Comparison of ENCODE assay signal across 8 cellular contexts in the genomic region with DNA sequence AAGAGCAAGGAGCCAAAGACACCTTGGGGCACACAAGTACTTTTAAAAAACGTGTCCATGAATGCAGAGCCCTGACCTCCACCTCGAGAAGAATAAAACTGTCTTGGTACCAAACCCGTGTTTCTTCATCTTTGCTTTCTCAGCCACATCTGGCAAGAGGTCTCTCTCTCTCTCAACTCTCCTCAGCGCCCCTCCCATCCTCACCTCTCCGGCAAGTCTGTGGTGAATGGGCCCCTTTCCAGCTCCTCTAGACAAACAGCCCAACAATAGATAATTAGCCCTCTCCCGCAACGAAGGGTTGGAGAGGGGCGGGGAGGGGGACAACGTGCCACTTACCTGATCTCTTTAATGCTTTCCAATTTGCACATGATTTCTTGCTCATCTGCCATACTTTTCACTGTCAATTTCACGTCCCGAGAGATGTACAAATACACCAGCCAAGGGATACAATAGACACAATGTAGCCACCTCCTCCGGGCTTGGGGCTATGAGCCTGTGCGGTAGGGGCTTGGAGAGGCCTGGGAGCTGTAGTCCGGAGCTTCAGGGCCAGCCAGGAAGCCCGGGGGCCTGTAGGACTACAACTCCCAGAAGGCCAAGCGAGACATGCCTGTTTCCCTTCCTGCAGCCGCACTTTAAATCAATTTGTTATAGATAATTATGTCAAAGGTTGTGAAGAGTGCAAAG. TPM values are rescaled to one million over a fixed set of nuclear protein-coding genes. Genes with fewer than 3 reads are reported as not detected.
A peak's percentile ranks its signal among the peaks of the same experiment; 100 is the strongest.
DNase-seq lines count a peak whose midpoint lies in the region; FAIRE-seq and TF ChIP-seq lines count a peak whose summit lies in the region.

A gene with protein sequence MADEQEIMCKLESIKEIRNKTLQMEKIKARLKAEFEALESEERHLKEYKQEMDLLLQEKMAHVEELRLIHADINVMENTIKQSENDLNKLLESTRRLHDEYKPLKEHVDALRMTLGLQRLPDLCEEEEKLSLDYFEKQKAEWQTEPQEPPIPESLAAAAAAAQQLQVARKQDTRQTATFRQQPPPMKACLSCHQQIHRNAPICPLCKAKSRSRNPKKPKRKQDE (minus strand): TSS at position 462 of the 684 bp plus-strand sequence. CDS start 73 bp downstream, at position 389.

- no peaks in the 10 kb centered on the region for H3K9me3 ChIP-seq in kidney (ENCODE audit: control insufficient read depth in 1 of 2, low read length in 2 of 2)

- DNase-seq in GDM1 (lab: John Stamatoyannopoulos, UW) (peak; percentile 56), HEK293T (ENCODE audit: extremely low spot score) (peak; percentile 81), NB4 (ENCODE audit: low read depth) (peak; percentile 4), cerebellar nuclear complex (lab: John Stamatoyannopoulos, UW) (peak; percentile 14 to 42), kidney (peak; percentile 86), NCI-H2171 (lab: John Stamatoyannopoulos, UW) (no peak)
- peak; percentile 57 for DNase-seq in activated CD4-positive, CD25-positive, alpha-beta regulatory T cell treated with anti-CD3 and anti-CD28 coated beads, Interleukin-2, amount 50 U/mL, for 72 hours
- DNase-seq in stimulated activated CD4-positive, alpha-beta T cell treated with anti-CD3 and anti-CD28 coated beads, Interleukin-12 subunit alpha, Interleukin-12 subunit beta, amount 100 ng/mL, for 48 hours (ENCODE audit: low read depth in 2 of 3, low spot score in 1 of 3) = peak; percentile 38 to 49 (median 45)

- intact Hi-C loops in kidney (cut with DNase I) = no loop called here

- H3K4me1 ChIP-seq in kidney (ENCODE audit: control insufficient read depth in 1 of 2, insufficient read depth in 1 of 2, low read depth in 1 of 2, low read length in 2 of 2) = no peaks in the 10 kb centered on the region

- CTCF ChIA-PET in HEK293T (lab: Yijun Ruan, JAX) = no interaction called here

- FAIRE-seq in kidney (lab: Jason Lieb, UNC) = peak; percentile 89

- TF ChIP-seq POLR2A in NB4 (IDR thresholded peaks at IDR 0.05; ENCODE audit: extremely low read depth, insufficient read length) = no peak

- POLR2A ChIA-PET in HEK293T (lab: Yijun Ruan, JAX) = interaction anchor here (2.0 kb wide), 1 partner anchor 58 kb away, joined by 16 read pairs; a partner anchor contains a TSS

- no peak within 1 kb of the TSS for H3K27ac ChIP-seq in kidney (ENCODE audit: low read depth in 2 of 2, low read length in 2 of 2)

- H3K4me3 ChIP-seq in NB4 (ENCODE audit: low read depth, low read length) (no peak within 1 kb of the TSS), kidney (ENCODE audit: low read length in 2 of 2) (peak within 1 kb of the TSS; percentile 81 to 88)

- no peaks in the 10 kb centered on the region for H3K36me3 ChIP-seq in kidney (ENCODE audit: control insufficient read depth in 1 of 2, insufficient read depth in 2 of 2, low read length in 2 of 2)

- H3K9ac ChIP-seq in kidney (ENCODE audit: low read length in 2 of 2) = peak within 1 kb of the TSS in 1 of 2 donors; percentile 41

- TF ChIP-seq CTCF in NB4 (IDR thresholded peaks at IDR 0.05; ENCODE audit: low read depth, low read length) (no peak), kidney (IDR thresholded peaks at IDR 0.05; ENCODE audit: borderline replicate concordance, extremely low read depth, insufficient read depth) (no peak)

TF ChIP-seq in HEK293T, 16 proteins besides CTCF, POLR2A, EP300 and RAD21:
- TF ChIP-seq HDGF (IDR thresholded peaks at IDR 0.05; ENCODE audit: borderline replicate concordance) (no peak), ELF4 (IDR thresholded peaks at IDR 0.05) (no peak), SUZ12 (IDR thresholded peaks at IDR 0.05) (no peak), FOXA1 (IDR thresholded peaks at IDR 0.05) (no peak), NFRKB (IDR thresholded peaks at IDR 0.05) (no peak), BHLHE40 (IDR thresholded peaks at IDR 0.05; ENCODE audit: borderline replicate concordance) (no peak), LEF1 (IDR thresholded peaks at IDR 0.05; ENCODE audit: borderline replicate concordance) (no peak), ARNT (IDR thresholded peaks at IDR 0.05) (no peak), L3MBTL2 (conservative IDR thresholded peaks at IDR 0.05) (no peak), FOXK2 (IDR thresholded peaks at IDR 0.05) (no peak), SP1 (IDR thresholded peaks at IDR 0.05) (no peak), FOXM1 (IDR thresholded peaks at IDR 0.05; ENCODE audit: borderline replicate concordance) (no peak), CTBP1 (IDR thresholded peaks at IDR 0.05; ENCODE audit: borderline replicate concordance) (no peak), ZNF384 (IDR thresholded peaks at IDR 0.05) (no peak), TARDBP (IDR thresholded peaks at IDR 0.05) (no peak)
- TF ChIP-seq, protein P1, sequence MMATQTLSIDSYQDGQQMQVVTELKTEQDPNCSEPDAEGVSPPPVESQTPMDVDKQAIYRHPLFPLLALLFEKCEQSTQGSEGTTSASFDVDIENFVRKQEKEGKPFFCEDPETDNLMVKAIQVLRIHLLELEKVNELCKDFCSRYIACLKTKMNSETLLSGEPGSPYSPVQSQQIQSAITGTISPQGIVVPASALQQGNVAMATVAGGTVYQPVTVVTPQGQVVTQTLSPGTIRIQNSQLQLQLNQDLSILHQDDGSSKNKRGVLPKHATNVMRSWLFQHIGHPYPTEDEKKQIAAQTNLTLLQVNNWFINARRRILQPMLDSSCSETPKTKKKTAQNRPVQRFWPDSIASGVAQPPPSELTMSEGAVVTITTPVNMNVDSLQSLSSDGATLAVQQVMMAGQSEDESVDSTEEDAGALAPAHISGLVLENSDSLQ (IDR thresholded peaks at IDR 0.05) = no peak

RNA-seq across cellular contexts. Expression of the gene that starts here (rescaled TPM):
- 8.7 TPM for total RNA-seq in kidney
- 9.6 TPM for polyA plus RNA-seq in kidney (ENCODE audit: insufficient read depth, low read depth, low replicate concordance)
